Comparison of ENCODE assay signal across 14 cellular contexts in genomic region chr2:215316336-215316735, GRCh38.
"Had no signal": no experiment of that assay in that cellular context is flagged by ENCODE, and none has a peak within 500 bp of the region (broad histone marks: within the 10 kb centered on the region; RNA-seq: fewer than 3 reads in every experiment).

No MANE protein-coding gene starts in this region.

- H3K9me3 Mint-ChIP-seq: activated CD4-positive, alpha-beta T cell treated with anti-CD3 and anti-CD28 coated beads, Interleukin-2, amount 10 ng/mL, durations not matched to agents 7 days and 5 days; natural killer cell; stimulated activated effector memory CD8-positive, alpha-beta T cell treated with anti-CD3 and anti-CD28 coated beads, Interleukin-12 subunit alpha, Interleukin-12 subunit beta, amount 100 ng/mL, for 72 hours had no signal

- H3K27me3 Mint-ChIP-seq: activated CD4-positive, alpha-beta T cell treated with anti-CD3 and anti-CD28 coated beads, Interleukin-2, amount 10 ng/mL, durations not matched to agents 7 days and 5 days had no signal

- H3K27ac ChIP-seq: adrenal gland, tibial nerve had no signal

- H3K4me3 ChIP-seq: adrenal gland, mucosa of descending colon, tibial nerve had no signal

- ATAC-seq: left cardiac atrium; mucosa of descending colon; natural killer cell; right cardiac atrium; stimulated activated effector memory CD8-positive, alpha-beta T cell treated with anti-CD3 and anti-CD28 coated beads, Interleukin-12 subunit alpha, Interleukin-12 subunit beta, amount 100 ng/mL, for 72 hours had no signal

- H3K9me3 ChIP-seq: adrenal gland, mucosa of descending colon, tibial nerve had no signal

- H3K27ac Mint-ChIP-seq: activated CD4-positive, alpha-beta T cell treated with anti-CD3 and anti-CD28 coated beads, Interleukin-2, amount 10 ng/mL, durations not matched to agents 7 days and 5 days; natural killer cell; stimulated activated effector memory CD8-positive, alpha-beta T cell treated with anti-CD3 and anti-CD28 coated beads, Interleukin-12 subunit alpha, Interleukin-12 subunit beta, amount 100 ng/mL, for 72 hours had no signal

- H3K4me3 Mint-ChIP-seq: activated CD4-positive, alpha-beta T cell treated with anti-CD3 and anti-CD28 coated beads, Interleukin-2, amount 10 ng/mL, durations not matched to agents 7 days and 5 days; natural killer cell; stimulated activated effector memory CD8-positive, alpha-beta T cell treated with anti-CD3 and anti-CD28 coated beads, Interleukin-12 subunit alpha, Interleukin-12 subunit beta, amount 100 ng/mL, for 72 hours had no signal

- DNase-seq: activated CD4-positive, alpha-beta T cell treated with anti-CD3 and anti-CD28 coated beads, Interleukin-2, amount 10 ng/mL, durations not matched to agents 7 days and 5 days; activated T-cell treated with anti-CD3 and anti-CD28 coated beads, Interleukin-2, amount 50 U/mL, for 1 hour; adrenal gland; effector CD4-positive, alpha-beta T cell; foreskin melanocyte; head of caudate nucleus; left cardiac atrium; mucosa of descending colon; natural killer cell; nucleus accumbens; right cardiac atrium; T1000 had no signal
